12 cellular contexts compared by ENCODE assay signal in genomic region chr12:58105225-58106119, GRCh38.
DNase-seq lines count a peak whose midpoint lies in the region; FAIRE-seq and TF ChIP-seq lines count a peak whose summit lies in the region.
"Had no signal": no experiment of that assay in that cellular context is flagged by ENCODE, and none has a peak within 500 bp of the region (broad histone marks: within the 10 kb centered on the region; RNA-seq: fewer than 3 reads in every experiment).

No MANE protein-coding gene starts in this region.

- H3K27me3 ChIP-seq in BJ (ENCODE audit: control insufficient read depth, insufficient read depth, low read length) (no peaks in the 10 kb centered on the region; the same call in none of the 2 replicates), KMS-11 (ENCODE audit: insufficient read depth, low read depth) (no peaks in the 10 kb centered on the region), mammary epithelial cell (ENCODE audit: insufficient read depth, low read length) (no peaks in the 10 kb centered on the region), keratinocyte (ENCODE audit: control insufficient read depth, extremely low read depth, insufficient read depth, low read length) (no peaks in the 10 kb centered on the region), MG63 (no peaks in the 10 kb centered on the region)

- DNase-seq in BJ (ENCODE audit: low read depth), result no peak
- DNase-seq in mammary epithelial cell, result peak; percentile 3
- no peak for DNase-seq in keratinocyte (ENCODE audit: low read depth, low spot score)
- DNase-seq in NCI-H1930 (lab: John Stamatoyannopoulos, UW), result no peak
- DNase-seq in activated T-cell treated with anti-CD3 and anti-CD28 coated beads, Interleukin-2, amount 50 U/mL, for 48 hours, result no peak
- DNase-seq in MG63, result no peak
- no peak for DNase-seq in NOMO-1 (lab: John Stamatoyannopoulos, UW; ENCODE audit: unreplicated experiment in 2 of 2)
- DNase-seq: activated CD4-positive, alpha-beta T cell treated with anti-CD3 and anti-CD28 coated beads for 36 hours; Calu3; NCI-H1436 treated with DMSO at 0.1 percent for 48 hours had no signal

- H3K79me2 ChIP-seq in KMS-11 (ENCODE audit: insufficient read depth, low read depth) (no peaks in the 10 kb centered on the region), mammary epithelial cell (ENCODE audit: insufficient read depth, low read length) (no peaks in the 10 kb centered on the region), keratinocyte (ENCODE audit: control insufficient read depth, insufficient read depth, low read length) (no peaks in the 10 kb centered on the region)

- H3K4me1 ChIP-seq in KMS-11 (ENCODE audit: low read depth, poor library complexity, severe bottlenecking) (no peaks in the 10 kb centered on the region), mammary epithelial cell (ENCODE audit: insufficient read depth, low read length) (no peaks in the 10 kb centered on the region), keratinocyte (ENCODE audit: control insufficient read depth, extremely low read depth, insufficient read depth, low read length) (no peaks in the 10 kb centered on the region)

- WGBS in mammary epithelial cell (ENCODE audit: low coverage, missing lambda C conversion rate), result 90% methylated on average over 10 of the region's 10 CpGs

- no peak overlapping the region for H2AFZ ChIP-seq in KMS-11 (ENCODE audit: low read depth)
- no peak overlapping the region for H2AFZ ChIP-seq in mammary epithelial cell (ENCODE audit: low read depth, low read length)
- no peak overlapping the region for H2AFZ ChIP-seq in keratinocyte (ENCODE audit: control insufficient read depth, low read length)

- FAIRE-seq in keratinocyte (lab: Jason Lieb, UNC), result no peak

- H3K4me3 ChIP-seq in BJ (ENCODE audit: low read depth, low read length) (no peak overlapping the region), KMS-11 (IDR thresholded peaks at IDR 0.05; ENCODE audit: insufficient read depth, low read depth, low read length) (no peak overlapping the region), mammary epithelial cell (replicated peaks in 1 of 3; ENCODE audit: insufficient read depth in 1 of 3, low read depth in 2 of 3, low read length in 3 of 3) (no peak overlapping the region), keratinocyte (ENCODE audit: control insufficient read depth in 2 of 3, extremely low read depth in 1 of 3, insufficient read depth in 2 of 3, low read depth in 1 of 3, low read length in 3 of 3) (no peak overlapping the region), MG63 (no peak overlapping the region)
- H3K4me3 ChIP-seq: mucosa of descending colon had no signal

- H3K9ac ChIP-seq in KMS-11, result no peak overlapping the region
- H3K9ac ChIP-seq in mammary epithelial cell (ENCODE audit: insufficient read depth, low read length), result no peak overlapping the region
- H3K9ac ChIP-seq in keratinocyte (ENCODE audit: control insufficient read depth, extremely low read depth, insufficient read depth, low read length), result no peak overlapping the region

- no peak overlapping the region for H3K27ac ChIP-seq in KMS-11
- no peak overlapping the region for H3K27ac ChIP-seq in mammary epithelial cell (ENCODE audit: insufficient read depth, low read depth, low read length)
- no peak overlapping the region for H3K27ac ChIP-seq in keratinocyte (ENCODE audit: control insufficient read depth, insufficient read depth, low read length)

- TF ChIP-seq CTCF in BJ (IDR thresholded peaks at IDR 0.05; ENCODE audit: insufficient read depth, low read depth, low read length), result peak; percentile 39; the same call in 1 of the 2 replicates
- TF ChIP-seq CTCF in KMS-11 (conservative IDR thresholded peaks at IDR 0.05; ENCODE audit: low read depth, low read length), result peak; percentile 56
- TF ChIP-seq CTCF in mammary epithelial cell (conservative IDR thresholded peaks at IDR 0.05 in 1 of 2, IDR thresholded peaks at IDR 0.05 in 1 of 2; ENCODE audit: extremely low read depth in 1 of 2, insufficient read depth in 1 of 2, low read depth in 1 of 2, low read length in 2 of 2), result peak; percentile 38 to 60
- peak; percentile 8 to 46 (median 28) for TF ChIP-seq CTCF in keratinocyte (optimal IDR thresholded peaks at IDR 0.05 in 1 of 3, IDR thresholded peaks at IDR 0.05 in 1 of 3, conservative IDR thresholded peaks at IDR 0.05 in 1 of 3; ENCODE audit: extremely low read depth in 1 of 3, insufficient read depth in 2 of 3, low read length in 3 of 3)

- POLR2A ChIA-PET in BJ (lab: Charles Lee), result no interaction called here

- dilution Hi-C loops in mammary epithelial cell (cut with HindIII; ENCODE audit: low sequenced_read_pairs) (no loop called here), keratinocyte (cut with MboI; ENCODE audit: extremely low pct_ligation_motif_present, low sequenced_read_pairs) (no loop called here)

- intact Hi-C loops in mammary epithelial cell (cut with micrococcal nuclease), result loop anchor here (10.0 kb wide), 1 partner anchor 199 kb away; no protein-coding TSS in a partner anchor

- CTCF ChIA-PET in BJ (lab: Yijun Ruan, JAX) (interaction anchor here (0.9 to 2.6 kb wide), 4 partner anchors 9 to 17 kb away, joined by 3 to 7 read pairs (median 3); no protein-coding TSS in a partner anchor), mammary epithelial cell (lab: Charles Lee; ENCODE audit: low non-redundant PET) (interaction anchor here (0.6 kb wide), 1 partner anchor 472 kb away, joined by 4 read pairs; no protein-coding TSS in a partner anchor)

- no peaks in the 10 kb centered on the region for H4K20me1 ChIP-seq in KMS-11 (ENCODE audit: insufficient read depth)
- H4K20me1 ChIP-seq in mammary epithelial cell (ENCODE audit: insufficient read depth, low read length), result no peaks in the 10 kb centered on the region
- no peaks in the 10 kb centered on the region for H4K20me1 ChIP-seq in keratinocyte (ENCODE audit: control insufficient read depth, extremely low read depth, insufficient read depth, low read length)

- BruUV-seq in mammary epithelial cell (replicated peaks; lab: Mats Ljungman, UMichigan), result no TSS peak

- no peaks in the 10 kb centered on the region for H3K9me1 ChIP-seq in keratinocyte (ENCODE audit: control insufficient read depth, extremely low read depth, insufficient read depth, low read length)

- no peak overlapping the region for H3K4me2 ChIP-seq in KMS-11
- H3K4me2 ChIP-seq in mammary epithelial cell (ENCODE audit: insufficient read depth, low read depth, low read length), result no peak overlapping the region
- H3K4me2 ChIP-seq in keratinocyte (ENCODE audit: control insufficient read depth, extremely low read depth, insufficient read depth, low read depth, low read length), result no peak overlapping the region

- H3K9me3 ChIP-seq in mammary epithelial cell (replicated peaks; ENCODE audit: insufficient read depth, low read length) (no peaks in the 10 kb centered on the region), keratinocyte (ENCODE audit: control insufficient read depth, low read depth, low read length) (no peaks in the 10 kb centered on the region), MG63 (peaks cover 1% of the 10 kb centered on the region; the same call in 1 of the 2 replicates)
- H3K9me3 ChIP-seq: mucosa of descending colon had no signal

- in situ Hi-C loops in mammary epithelial cell (cut with MboI; ENCODE audit: low sequenced_read_pairs in 2 of 2), result no loop called here

- no peaks in the 10 kb centered on the region for H3K36me3 ChIP-seq in BJ (ENCODE audit: control insufficient read depth, insufficient read depth, low read length)
- no peaks in the 10 kb centered on the region for H3K36me3 ChIP-seq in KMS-11 (ENCODE audit: insufficient read depth)
- no peaks in the 10 kb centered on the region for H3K36me3 ChIP-seq in mammary epithelial cell (ENCODE audit: insufficient read depth, low read length)
- H3K36me3 ChIP-seq in keratinocyte (ENCODE audit: control insufficient read depth in 2 of 2, extremely low read depth in 1 of 2, insufficient read depth in 2 of 2, low read length in 2 of 2), result no peaks in the 10 kb centered on the region
- no peaks in the 10 kb centered on the region for H3K36me3 ChIP-seq in MG63
